Comparison of ENCODE assay signal across 18 cellular contexts in genomic region chr1:8856689-8857412, GRCh38. TPM values are rescaled to one million over a fixed set of nuclear protein-coding genes. Genes with fewer than 3 reads are reported as not detected.
DNase-seq lines count a peak whose midpoint lies in the region; ATAC-seq and TF ChIP-seq lines count a peak whose summit lies in the region.
"Had no signal": no experiment of that assay in that cellular context is flagged by ENCODE, and none has a peak within 500 bp of the region (broad histone marks: within the 10 kb centered on the region; RNA-seq: fewer than 3 reads in every experiment).

No MANE protein-coding gene starts in this region.

- peaks cover 51% of the 10 kb centered on the region for H3K36me3 Mint-ChIP-seq in GM23338 (ENCODE audit: low read depth)
- H3K36me3 Mint-ChIP-seq in activated T-helper 17 cell treated with anti-CD3 and anti-CD28 coated beads, Interleukin-2, amount 50 U/mL, for 72 hours (ENCODE audit: low read depth): peaks cover 60% of the 10 kb centered on the region
- H3K36me3 Mint-ChIP-seq in stimulated activated naive B cell treated with anti-CD40 and anti-IgM and Interleukin-4, amounts not matched to agents 10 μg/mL and 1 μg/mL and 100 μg/mL, for 72 hours: peaks cover 43 to 46% of the 10 kb centered on the region in 2 donors
- H3K36me3 Mint-ChIP-seq: natural killer cell had no signal

- H3K4me3 Mint-ChIP-seq in GM23338: no peak overlapping the region
- H3K4me3 Mint-ChIP-seq in activated T-helper 17 cell treated with anti-CD3 and anti-CD28 coated beads, Interleukin-2, amount 50 U/mL, for 72 hours: no peak overlapping the region
- H3K4me3 Mint-ChIP-seq in stimulated activated naive B cell treated with anti-CD40 and anti-IgM and Interleukin-4, amounts not matched to agents 10 μg/mL and 1 μg/mL and 100 μg/mL, for 72 hours: no peak overlapping the region
- H3K4me3 Mint-ChIP-seq: activated naive CD4-positive, alpha-beta T cell treated with anti-CD3 and anti-CD28 coated beads, Interleukin-2, amount 10 ng/mL, durations not matched to agents 7 days and 5 days; CD4-positive, alpha-beta memory T cell; natural killer cell; stimulated activated memory B cell treated with anti-CD40 and anti-IgM and Interleukin-4, amounts not matched to agents 10 μg/mL and 1 μg/mL and 100 μg/mL, for 72 hours had no signal

- TF ChIP-seq RAD21 in neural cell (conservative IDR thresholded peaks at IDR 0.05): peak; percentile 46

- peaks cover 19% of the 10 kb centered on the region for H3K4me1 Mint-ChIP-seq in GM23338
- H3K4me1 Mint-ChIP-seq in activated T-helper 17 cell treated with anti-CD3 and anti-CD28 coated beads, Interleukin-2, amount 50 U/mL, for 72 hours: peaks cover 9% of the 10 kb centered on the region
- peaks cover 19 to 32% of the 10 kb centered on the region in 2 donors for H3K4me1 Mint-ChIP-seq in stimulated activated naive B cell treated with anti-CD40 and anti-IgM and Interleukin-4, amounts not matched to agents 10 μg/mL and 1 μg/mL and 100 μg/mL, for 72 hours

- H3K9ac ChIP-seq in DND-41 (ENCODE audit: low read depth, low read length) (no peak overlapping the region), neural cell (ENCODE audit: low read length) (no peak overlapping the region)

- H3K9me3 Mint-ChIP-seq in GM23338: no peaks in the 10 kb centered on the region; the same call in 2 of the 3 replicates
- no peaks in the 10 kb centered on the region for H3K9me3 Mint-ChIP-seq in activated T-helper 17 cell treated with anti-CD3 and anti-CD28 coated beads, Interleukin-2, amount 50 U/mL, for 72 hours
- H3K9me3 Mint-ChIP-seq in stimulated activated naive B cell treated with anti-CD40 and anti-IgM and Interleukin-4, amounts not matched to agents 10 μg/mL and 1 μg/mL and 100 μg/mL, for 72 hours: peaks cover 0 to 3% of the 10 kb centered on the region in 2 donors
- H3K9me3 Mint-ChIP-seq: activated naive CD4-positive, alpha-beta T cell treated with anti-CD3 and anti-CD28 coated beads, Interleukin-2, amount 10 ng/mL, durations not matched to agents 7 days and 5 days; natural killer cell; stimulated activated memory B cell treated with anti-CD40 and anti-IgM and Interleukin-4, amounts not matched to agents 10 μg/mL and 1 μg/mL and 100 μg/mL, for 72 hours had no signal

- H3K4me3 ChIP-seq in DND-41 (ENCODE audit: low read depth in 1 of 2, low read length in 2 of 2) (no peak overlapping the region), GM23338 (no peak overlapping the region), neural cell (ENCODE audit: low read length) (no peak overlapping the region), tibial nerve (no peak overlapping the region)

- no peaks in the 10 kb centered on the region for H3K9me2 ChIP-seq in GM23338 (ENCODE audit: insufficient read depth)
- H3K9me2 ChIP-seq in neural cell (ENCODE audit: insufficient read depth, low read length): no peaks in the 10 kb centered on the region

- TF ChIP-seq CTCF in DND-41 (IDR thresholded peaks at IDR 0.05; ENCODE audit: borderline replicate concordance, extremely low read depth, low read length, poor library complexity, severe bottlenecking) (no peak), GM23338 (conservative IDR thresholded peaks at IDR 0.05; ENCODE audit: low read depth in 2 of 2) (no peak), neural cell (IDR thresholded peaks at IDR 0.05; ENCODE audit: poor library complexity, severe bottlenecking) (peak; percentile 28), tibial nerve (IDR thresholded peaks at IDR 0.05) (no peak)

- no peak overlapping the region for H3K27ac Mint-ChIP-seq in GM23338
- H3K27ac Mint-ChIP-seq in activated T-helper 17 cell treated with anti-CD3 and anti-CD28 coated beads, Interleukin-2, amount 50 U/mL, for 72 hours: peak overlapping the region; percentile 46
- no peak overlapping the region for H3K27ac Mint-ChIP-seq in stimulated activated naive B cell treated with anti-CD40 and anti-IgM and Interleukin-4, amounts not matched to agents 10 μg/mL and 1 μg/mL and 100 μg/mL, for 72 hours

- H3K27me3 Mint-ChIP-seq in GM23338 (ENCODE audit: insufficient read depth, low read depth, poor library complexity): peaks cover 19% of the 10 kb centered on the region
- no peaks in the 10 kb centered on the region for H3K27me3 Mint-ChIP-seq in activated T-helper 17 cell treated with anti-CD3 and anti-CD28 coated beads, Interleukin-2, amount 50 U/mL, for 72 hours
- no peaks in the 10 kb centered on the region for H3K27me3 Mint-ChIP-seq in stimulated activated naive B cell treated with anti-CD40 and anti-IgM and Interleukin-4, amounts not matched to agents 10 μg/mL and 1 μg/mL and 100 μg/mL, for 72 hours
- H3K27me3 Mint-ChIP-seq: activated naive CD4-positive, alpha-beta T cell treated with anti-CD3 and anti-CD28 coated beads, Interleukin-2, amount 10 ng/mL, durations not matched to agents 7 days and 5 days; CD4-positive, alpha-beta memory T cell; stimulated activated memory B cell treated with anti-CD40 and anti-IgM and Interleukin-4, amounts not matched to agents 10 μg/mL and 1 μg/mL and 100 μg/mL, for 72 hours had no signal

- ATAC-seq in DND-41 (ENCODE audit: insufficient read depth, low read depth) (peak; percentile 15; the same call in 2 of the 3 replicates), GM23338 (peak; percentile 22), HG02973 (IDR thresholded peaks at IDR 0.05; ENCODE audit: unreplicated experiment) (no peak)
- ATAC-seq in activated T-helper 17 cell treated with anti-CD3 and anti-CD28 coated beads, Interleukin-2, amount 50 U/mL, for 72 hours (replicated peaks): peak; percentile 10
- ATAC-seq in stimulated activated naive B cell treated with anti-CD40 and anti-IgM and Interleukin-4, amounts not matched to agents 10 μg/mL and 1 μg/mL and 100 μg/mL, for 72 hours (replicated peaks): no peak
- ATAC-seq: natural killer cell; sciatic nerve; stimulated activated memory B cell treated with anti-CD40 and anti-IgM and Interleukin-4, amounts not matched to agents 10 μg/mL and 1 μg/mL and 100 μg/mL, for 72 hours had no signal

- no peaks in the 10 kb centered on the region for H3K27me3 ChIP-seq in DND-41 (ENCODE audit: insufficient read depth, low read length, poor library complexity)
- no peaks in the 10 kb centered on the region for H3K27me3 ChIP-seq in GM23338 (ENCODE audit: insufficient read depth)
- H3K27me3 ChIP-seq in neural cell (ENCODE audit: insufficient read depth, low read depth, low read length): no peaks in the 10 kb centered on the region
- H3K27me3 ChIP-seq in tibial nerve: no peaks in the 10 kb centered on the region

- TF ChIP-seq EP300 in neural cell (conservative IDR thresholded peaks at IDR 0.05; ENCODE audit: poor library complexity, severe bottlenecking) (no peak), tibial nerve (IDR thresholded peaks at IDR 0.05) (no peak)

- no peak for TF ChIP-seq POLR2A in tibial nerve (IDR thresholded peaks at IDR 0.05)

- DNase-seq in DND-41: no peak
- DNase-seq in GM23338 (ENCODE audit: low spot score): no peak
- no peak for DNase-seq in tibial nerve (ENCODE audit: low spot score in 2 of 2)
- DNase-seq in stimulated activated naive B cell treated with anti-CD40 and anti-IgM and Interleukin-4, amounts not matched to agents 10 μg/mL and 1 μg/mL and 100 μg/mL, for 72 hours: no peak
- DNase-seq: activated naive CD4-positive, alpha-beta T cell treated with anti-CD3 and anti-CD28 coated beads, Interleukin-2, amount 10 ng/mL, durations not matched to agents 7 days and 5 days; CD4-positive, alpha-beta memory T cell; cerebellar nuclear complex; erythroblast; hippocampal formation; natural killer cell; NCI-H2029; SHP77; stimulated activated CD4-positive, alpha-beta T cell treated with anti-CD3 and anti-CD28 coated beads, Interleukin-4, amount 100 ng/mL, for 4 hours had no signal

- H3K4me1 ChIP-seq in DND-41 (ENCODE audit: insufficient read depth, low read length): no peaks in the 10 kb centered on the region
- no peaks in the 10 kb centered on the region for H3K4me1 ChIP-seq in GM23338 (ENCODE audit: insufficient read depth)
- H3K4me1 ChIP-seq in tibial nerve: peaks cover 0 to 28% (median 7%) of the 10 kb centered on the region in 4 donors

- H3K9me3 ChIP-seq in DND-41 (ENCODE audit: insufficient read depth, low read length, severe bottlenecking) (no peaks in the 10 kb centered on the region), neural cell (ENCODE audit: low read length) (no peaks in the 10 kb centered on the region), tibial nerve (no peaks in the 10 kb centered on the region)

- peaks cover 35% of the 10 kb centered on the region for H4K20me1 ChIP-seq in DND-41 (ENCODE audit: insufficient read depth, low read length)
- peaks cover 23% of the 10 kb centered on the region for H4K20me1 ChIP-seq in GM23338 (replicated peaks; ENCODE audit: insufficient read depth)
- no peaks in the 10 kb centered on the region for H4K20me1 ChIP-seq in neural cell (ENCODE audit: insufficient read depth)

- H3K79me2 ChIP-seq in DND-41 (ENCODE audit: insufficient read depth, low read length) (peaks cover 2% of the 10 kb centered on the region; the same call in 1 of the 2 replicates), GM23338 (replicated peaks; ENCODE audit: insufficient read depth) (0 out of 2 replicates have a peak, but pooled peaks cover under 1% of the 10 kb centered on the region), neural cell (replicated peaks; ENCODE audit: insufficient read depth, low read length) (no peaks in the 10 kb centered on the region)

- H3F3A ChIP-seq in GM23338 (replicated peaks; ENCODE audit: low read depth) (peaks cover 49% of the 10 kb centered on the region), neural cell (ENCODE audit: insufficient read depth, low read length, poor library complexity, severe bottlenecking) (no peaks in the 10 kb centered on the region)

- H3K27ac ChIP-seq in DND-41 (ENCODE audit: low read length) (no peak overlapping the region), GM23338 (ENCODE audit: low read depth) (peak overlapping the region; percentile 90), neural cell (ENCODE audit: low read length) (peak overlapping the region; percentile 2), tibial nerve (no peak overlapping the region)

- H3K4me2 ChIP-seq in DND-41 (ENCODE audit: insufficient read depth, low read length) (no peak overlapping the region), GM23338 (no peak overlapping the region), neural cell (ENCODE audit: low read length) (no peak overlapping the region)

- H2AFZ ChIP-seq in DND-41 (ENCODE audit: low read depth, low read length): no peak overlapping the region
- no peak overlapping the region for H2AFZ ChIP-seq in GM23338
- no peak overlapping the region for H2AFZ ChIP-seq in neural cell (ENCODE audit: low read depth, low read length)

- 85 to 89% methylated on average over 14 of the region's 14 CpGs for WGBS in tibial nerve, 2 donors

- H3K36me3 ChIP-seq in DND-41 (ENCODE audit: insufficient read depth, low read length) (peaks cover 39% of the 10 kb centered on the region), GM23338 (ENCODE audit: insufficient read depth) (peaks cover 35% of the 10 kb centered on the region), neural cell (ENCODE audit: insufficient read depth, low read length) (no peaks in the 10 kb centered on the region), tibial nerve (peaks cover 0 to 71% (median 8%) of the 10 kb centered on the region in 3 donors)

RNA-seq across cellular contexts. Expression of gene ENO1, which starts 21.6 kb away (rescaled TPM):
- total RNA-seq in GM23338 (2014; rRNA removed; shearing (Covaris generic)): 1,517 and 1,831 TPM in 2 replicates
- polyA plus RNA-seq in GM23338 (2016; fragmentation: Nextera tagmentation; extraction: Ambion mirVana) (882 and 910 TPM in 2 replicates), neural cell (199 and 260 TPM in 2 replicates)
- 1,000 to 10,000 TPM; 3,460 to 3,623 TPM for total RNA-seq in activated T-helper 17 cell treated with anti-CD3 and anti-CD28 coated beads, Interleukin-2, amount 50 U/mL, for 72 hours
- 206 and 231 TPM in 2 replicates for polyA minus RNA-seq in neural cell
- total RNA-seq in tibial nerve: 100 to 1,000 TPM; 373 to 741 (median 459) TPM

RNA-seq across cellular contexts. Expression of gene RERE, which starts 39.4 kb away (rescaled TPM):
- 157 and 170 TPM in 2 replicates for total RNA-seq in GM23338 (2014; rRNA removed; shearing (Covaris generic))
- polyA plus RNA-seq in GM23338 (2016; fragmentation: Nextera tagmentation; extraction: Ambion mirVana): 148 and 166 TPM in 2 replicates
- total RNA-seq in activated T-helper 17 cell treated with anti-CD3 and anti-CD28 coated beads, Interleukin-2, amount 50 U/mL, for 72 hours: 10 to 100 TPM; 48.0 to 50.5 TPM
- polyA plus RNA-seq in neural cell: 21.0 and 56.1 TPM in 2 replicates
- 736 and 1,031 TPM in 2 replicates for polyA minus RNA-seq in neural cell
- total RNA-seq in tibial nerve: 100 to 1,000 TPM in 2 of 4 donors, 10 to 100 TPM in 2; 86.4 to 111 (median 103) TPM

Comparison
In these comparisons a context has a peak if more than half of its experiments do, and no peak if none do; other contexts are left out.
1. ATAC-seq: peak in DND-41 (single experiment), GM23338 (single experiment) and activated T-helper 17 cell treated with anti-CD3 and anti-CD28 coated beads, Interleukin-2, amount 50 U/mL, for 72 hours (single experiment); none in HG02973 (single experiment) and stimulated activated naive B cell treated with anti-CD40 and anti-IgM and Interleukin-4, amounts not matched to agents 10 μg/mL and 1 μg/mL and 100 μg/mL, for 72 hours (0 of 2).
2. H3K27ac ChIP-seq: peak in GM23338 (single experiment) and neural cell (single experiment); none in DND-41 (single experiment) and tibial nerve (0 of 4).